6 cellular contexts compared by ENCODE assay signal in the genomic region with DNA sequence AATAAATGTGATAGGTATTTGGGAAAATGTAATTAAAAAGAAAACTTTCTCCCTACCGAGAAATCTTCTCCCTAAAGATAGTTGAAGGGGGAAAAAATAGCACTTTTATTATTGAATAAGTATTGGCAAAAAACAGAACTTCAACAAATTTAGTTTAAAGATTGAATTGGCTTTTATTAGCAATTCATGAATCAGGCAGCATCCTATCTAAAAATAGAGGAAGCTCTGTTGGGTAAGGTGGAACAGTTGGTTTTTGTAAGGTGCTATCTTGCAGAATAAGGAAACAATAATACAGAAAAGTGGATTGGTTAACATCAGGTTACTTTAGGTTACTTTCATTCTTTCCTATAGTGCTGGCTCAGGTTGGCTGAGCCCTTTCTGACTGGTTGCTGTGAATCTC.
"Had no signal": no experiment of that assay in that cellular context is flagged by ENCODE, and none has a peak within 500 bp of the region (broad histone marks: within the 10 kb centered on the region; RNA-seq: fewer than 3 reads in every experiment).

No MANE protein-coding gene starts in this region.

- DNase-seq: GM23248, GOT3, HCEC 1CT, HFFc6 had no signal

- H3K4me1 ChIP-seq: HAP-1 had no signal

- H3K36me3 ChIP-seq: HAP-1 had no signal

- H3K4me3 ChIP-seq: GM23248, GM23338, HAP-1 had no signal

- H3K9me3 ChIP-seq: HAP-1 had no signal

- H3K27ac ChIP-seq: GM23248 had no signal
